In the genomic region with DNA sequence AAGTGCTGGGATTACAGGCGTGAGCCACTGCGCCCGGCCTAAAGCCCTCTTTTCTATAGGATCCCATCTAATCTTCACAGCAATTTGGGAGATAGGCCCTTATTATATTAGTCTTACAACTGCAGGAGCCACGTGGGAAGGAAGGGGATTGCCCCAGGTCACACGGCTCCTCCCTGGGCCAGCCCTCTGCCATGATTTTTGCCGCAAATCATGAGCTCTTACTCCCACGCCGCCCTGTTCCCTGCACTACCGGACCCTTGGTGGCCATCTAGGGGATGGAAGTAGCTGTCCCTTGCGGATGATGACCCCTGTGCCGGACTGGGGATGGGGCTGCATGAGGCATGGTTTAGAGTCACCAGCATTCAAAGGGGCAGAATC, we compare ENCODE assay signal across 10 cellular contexts.
A peak's percentile ranks its signal among the peaks of the same experiment; 100 is the strongest.
DNase-seq lines count a peak whose midpoint lies in the region; TF ChIP-seq lines count a peak whose summit lies in the region.
"Had no signal": no experiment of that assay in that cellular context is flagged by ENCODE, and none has a peak within 500 bp of the region (broad histone marks: within the 10 kb centered on the region; RNA-seq: fewer than 3 reads in every experiment).

No MANE protein-coding gene starts in this region.

- intact Hi-C loops in dendritic cell treated with granulocyte-macrophage colony-stimulating factor and Interleukin-4, amounts not matched to agents 40 ng/mL and 50 ng/mL, for 4 days (cut with micrococcal nuclease), result no loop called here

- no peaks in the 10 kb centered on the region for H3K9me3 Mint-ChIP-seq in dendritic cell treated with granulocyte-macrophage colony-stimulating factor and Interleukin-4, amounts not matched to agents 40 ng/mL and 50 ng/mL, for 4 days
- no peaks in the 10 kb centered on the region for H3K9me3 Mint-ChIP-seq in nephron

- no peak for TF ChIP-seq POLR2A in NB4 (IDR thresholded peaks at IDR 0.05; ENCODE audit: extremely low read depth, insufficient read length)

- H3K27ac Mint-ChIP-seq in dendritic cell treated with granulocyte-macrophage colony-stimulating factor and Interleukin-4, amounts not matched to agents 40 ng/mL and 50 ng/mL, for 4 days, result peak overlapping the region; percentile 72
- H3K27ac Mint-ChIP-seq in nephron, result peak overlapping the region; percentile 73 to 92 (median 89)

- peaks cover 19% of the 10 kb centered on the region for H3K27me3 Mint-ChIP-seq in dendritic cell treated with granulocyte-macrophage colony-stimulating factor and Interleukin-4, amounts not matched to agents 40 ng/mL and 50 ng/mL, for 4 days
- H3K27me3 Mint-ChIP-seq in nephron (ENCODE audit: low read depth), result peaks cover 10% of the 10 kb centered on the region

- peak overlapping the region; percentile 66 for H3K4me3 Mint-ChIP-seq in dendritic cell treated with granulocyte-macrophage colony-stimulating factor and Interleukin-4, amounts not matched to agents 40 ng/mL and 50 ng/mL, for 4 days
- H3K4me3 Mint-ChIP-seq in nephron, result peak overlapping the region; percentile 48 to 75 (median 68)

- H3K4me3 ChIP-seq in NB4 (ENCODE audit: low read depth, low read length), result no peak overlapping the region

- H3K36me3 Mint-ChIP-seq in dendritic cell treated with granulocyte-macrophage colony-stimulating factor and Interleukin-4, amounts not matched to agents 40 ng/mL and 50 ng/mL, for 4 days (ENCODE audit: low read depth), result no peaks in the 10 kb centered on the region
- no peaks in the 10 kb centered on the region for H3K36me3 Mint-ChIP-seq in nephron (ENCODE audit: low read depth)

- TF ChIP-seq CTCF in NB4 (IDR thresholded peaks at IDR 0.05; ENCODE audit: low read depth, low read length) (no peak), nephron (IDR thresholded peaks at IDR 0.05; ENCODE audit: unreplicated experiment in 3 of 3) (no peak)

- peaks cover 40% of the 10 kb centered on the region for H3K4me1 Mint-ChIP-seq in dendritic cell treated with granulocyte-macrophage colony-stimulating factor and Interleukin-4, amounts not matched to agents 40 ng/mL and 50 ng/mL, for 4 days (ENCODE audit: low read depth)
- peaks cover 26% of the 10 kb centered on the region for H3K4me1 Mint-ChIP-seq in nephron

- DNase-seq in COLO668 (lab: John Stamatoyannopoulos, UW; ENCODE audit: unreplicated experiment) (peak; percentile 76), NB4 (ENCODE audit: low read depth) (peak; percentile 7), AG08395 (ENCODE audit: low spot score) (no peak), retina (no peak), COR-L47 (lab: John Stamatoyannopoulos, UW) (no peak), dedifferentiated amniotic fluid mesenchymal stem cell (ENCODE audit: extremely low spot score) (no peak)
- DNase-seq: activated CD4-positive, alpha-beta T cell treated with anti-CD3 and anti-CD28 coated beads, Interleukin-2, amount 50 U/mL, for 4 hours; NCI-H1930 had no signal

Comparison
In these comparisons a context has a peak if more than half of its experiments do, and no peak if none do; other contexts are left out.
1. DNase-seq: peak in COLO668 (single experiment) and NB4 (single experiment); none in AG08395 (single experiment), retina (single experiment), COR-L47 (single experiment) and dedifferentiated amniotic fluid mesenchymal stem cell (single experiment).